16 cellular contexts compared by ENCODE assay signal in genomic region chr14:100129161-100129589, GRCh38. TPM values are rescaled to one million over a fixed set of nuclear protein-coding genes. Genes with fewer than 3 reads are reported as not detected.
DNase-seq lines count a peak whose midpoint lies in the region; ATAC-seq and TF ChIP-seq lines count a peak whose summit lies in the region.
"Had no signal": no experiment of that assay in that cellular context is flagged by ENCODE, and none has a peak within 500 bp of the region (broad histone marks: within the 10 kb centered on the region; RNA-seq: fewer than 3 reads in every experiment).

No MANE protein-coding gene starts in this region.

- TF ChIP-seq POLR2A in gastrocnemius medialis (IDR thresholded peaks at IDR 0.05): no peak

- no peaks in the 10 kb centered on the region for H3K9me2 ChIP-seq in SK-N-SH

- H2AFZ ChIP-seq in SK-N-SH (ENCODE audit: low read depth): no peak overlapping the region
- H2AFZ ChIP-seq: GM23338 had no signal

- peaks cover 47% of the 10 kb centered on the region for H3K36me3 Mint-ChIP-seq in activated CD8-positive, alpha-beta T cell treated with anti-CD3 and anti-CD28 coated beads for 36 hours (ENCODE audit: low read depth)

- TF ChIP-seq CTCF in SK-N-SH (IDR thresholded peaks at IDR 0.05): no peak
- no peak for TF ChIP-seq CTCF in activated CD8-positive, alpha-beta T cell treated with anti-CD3 and anti-CD28 coated beads for 36 hours (IDR thresholded peaks at IDR 0.05)
- no peak for TF ChIP-seq CTCF in fibroblast of the aortic adventitia (IDR thresholded peaks at IDR 0.05; ENCODE audit: insufficient read depth, low read length)
- TF ChIP-seq CTCF in gastrocnemius medialis (IDR thresholded peaks at IDR 0.05 in 4 of 5, conservative IDR thresholded peaks at IDR 0.05 in 1 of 5): no peak

- ATAC-seq in SK-N-SH treated with all-trans-retinoic acid at 6 μM for 48 hours (no peak), gastrocnemius medialis (peak; percentile 34 to 40)
- ATAC-seq in activated CD8-positive, alpha-beta T cell treated with anti-CD3 and anti-CD28 coated beads for 36 hours: no peak
- ATAC-seq: GM23338 had no signal

- H3K4me3 Mint-ChIP-seq in activated CD8-positive, alpha-beta T cell treated with anti-CD3 and anti-CD28 coated beads for 36 hours: no peak overlapping the region
- H3K4me3 Mint-ChIP-seq: dendritic cell treated with granulocyte-macrophage colony-stimulating factor and Interleukin-4, amounts not matched to agents 40 ng/mL and 50 ng/mL, for 4 days; GM23338 had no signal

- H3K36me3 ChIP-seq in SK-N-SH (replicated peaks in 1 of 2; ENCODE audit: control insufficient read depth in 1 of 2, insufficient read depth in 2 of 2, low read length in 1 of 2) (peaks cover 2 to 3% of the 10 kb centered on the region in 2 experiments), gastrocnemius medialis (no peaks in the 10 kb centered on the region)
- H3K36me3 ChIP-seq: transverse colon had no signal

- H3K27me3 ChIP-seq in SK-N-SH (ENCODE audit: insufficient read depth) (no peaks in the 10 kb centered on the region), gastrocnemius medialis (no peaks in the 10 kb centered on the region)
- H3K27me3 ChIP-seq: transverse colon had no signal

- intact Hi-C loops in activated CD8-positive, alpha-beta T cell treated with anti-CD3 and anti-CD28 coated beads for 36 hours (cut with micrococcal nuclease): no loop called here
- intact Hi-C loops in gastrocnemius medialis (cut with DNase I; ENCODE audit: low total_unique reads): no loop called here
- intact Hi-C loops in posterior vena cava (cut with DNase I): no loop called here

- H3K79me2 ChIP-seq in SK-N-SH (ENCODE audit: insufficient read depth): no peaks in the 10 kb centered on the region

- no peak overlapping the region for H3K4me2 ChIP-seq in SK-N-SH
- H3K4me2 ChIP-seq: GM23338 had no signal

- no peaks in the 10 kb centered on the region for H4K20me1 ChIP-seq in SK-N-SH (ENCODE audit: insufficient read depth)

- peak; percentile 87 for DNase-seq in SK-N-SH
- no peak for DNase-seq in activated CD8-positive, alpha-beta T cell treated with anti-CD3 and anti-CD28 coated beads for 36 hours
- DNase-seq in fibroblast of the aortic adventitia (ENCODE audit: low read depth): peak; percentile 74
- DNase-seq in gastrocnemius medialis: peak in 1 of 2 donors; percentile 36
- DNase-seq in effector CD4-positive, alpha-beta T cell: no peak
- no peak for DNase-seq in posterior vena cava (ENCODE audit: low spot score)
- DNase-seq in activated gamma-delta T cell (lab: John Stamatoyannopoulos, UW): no peak
- DNase-seq: head of caudate nucleus, NCI-H187 treated with DMSO at 0.1 percent for 48 hours, NCI-H524 treated with DMSO at 0.1 percent for 48 hours, T-helper 1 cell, transverse colon had no signal

- H3K4me3 ChIP-seq in SK-N-SH (ENCODE audit: low read depth in 2 of 2, low read length in 1 of 2): no peak overlapping the region
- H3K4me3 ChIP-seq in fibroblast of the aortic adventitia (ENCODE audit: low read depth, low read length): no peak overlapping the region
- no peak overlapping the region for H3K4me3 ChIP-seq in gastrocnemius medialis
- H3K4me3 ChIP-seq: GM23338, transverse colon had no signal

- peaks cover 9 to 69% of the 10 kb centered on the region in 2 experiments; a peak in 3 of 4 replicates for H3K4me1 ChIP-seq in SK-N-SH (ENCODE audit: control insufficient read depth in 1 of 2, insufficient read depth in 2 of 2, low read depth in 1 of 2, low read length in 1 of 2)
- no peaks in the 10 kb centered on the region for H3K4me1 ChIP-seq in gastrocnemius medialis

- H3K9me3 Mint-ChIP-seq in activated CD8-positive, alpha-beta T cell treated with anti-CD3 and anti-CD28 coated beads for 36 hours: no peaks in the 10 kb centered on the region
- H3K9me3 Mint-ChIP-seq: dendritic cell treated with granulocyte-macrophage colony-stimulating factor and Interleukin-4, amounts not matched to agents 40 ng/mL and 50 ng/mL, for 4 days; GM23338 had no signal

- peak overlapping the region; percentile 20 for H3K27ac Mint-ChIP-seq in activated CD8-positive, alpha-beta T cell treated with anti-CD3 and anti-CD28 coated beads for 36 hours
- H3K27ac Mint-ChIP-seq: dendritic cell treated with granulocyte-macrophage colony-stimulating factor and Interleukin-4, amounts not matched to agents 40 ng/mL and 50 ng/mL, for 4 days; GM23338 had no signal

- TF ChIP-seq RAD21 in SK-N-SH (IDR thresholded peaks at IDR 0.05; ENCODE audit: low read length): no peak; the same call in 1 of the 2 replicates

- H3K27me3 Mint-ChIP-seq in activated CD8-positive, alpha-beta T cell treated with anti-CD3 and anti-CD28 coated beads for 36 hours: no peaks in the 10 kb centered on the region
- H3K27me3 Mint-ChIP-seq: dendritic cell treated with granulocyte-macrophage colony-stimulating factor and Interleukin-4, amounts not matched to agents 40 ng/mL and 50 ng/mL, for 4 days had no signal

- in situ Hi-C loops in gastrocnemius medialis (cut with MboI; ENCODE audit: low sequenced_read_pairs in 4 of 4): no loop called here

- H3K9ac ChIP-seq in SK-N-SH: no peak overlapping the region

- CTCF ChIA-PET in SK-N-SH (lab: Yijun Ruan, JAX): interaction anchor here (1.0 to 10.5 kb wide), 5 partner anchors 13 to 155 kb away, joined by 3 to 70 read pairs (median 4); no protein-coding TSS in a partner anchor
- CTCF ChIA-PET in activated CD8-positive, alpha-beta T cell treated with anti-CD3 and anti-CD28 coated beads for 36 hours (lab: Charles Lee): interaction anchor here (1.4 kb wide), 2 partner anchors 26 to 64 kb away, joined by 3 to 4 read pairs; no protein-coding TSS in a partner anchor

- 72% methylated on average over 2 of the region's 7 CpGs for WGBS in SK-N-SH (ENCODE audit: low lambda C conversion rate)

- H3F3A ChIP-seq in SK-N-SH (replicated peaks; ENCODE audit: insufficient read depth): no peaks in the 10 kb centered on the region

- H3K27ac ChIP-seq in SK-N-SH (ENCODE audit: low read depth in 2 of 2, low read length in 1 of 2): peak overlapping the region in 1 of 2 experiments; percentile 89; a peak in 2 of 4 replicates
- H3K27ac ChIP-seq in gastrocnemius medialis: peak overlapping the region in 2 of 4 donors; percentile 30 to 41
- H3K27ac ChIP-seq: 22Rv1, transverse colon had no signal

- H3K9me3 ChIP-seq in SK-N-SH (no peaks in the 10 kb centered on the region), gastrocnemius medialis (no peaks in the 10 kb centered on the region)
- H3K9me3 ChIP-seq: transverse colon had no signal

- no peaks in the 10 kb centered on the region for H3K4me1 Mint-ChIP-seq in activated CD8-positive, alpha-beta T cell treated with anti-CD3 and anti-CD28 coated beads for 36 hours (ENCODE audit: low read depth)

- POLR2A ChIA-PET in SK-N-SH (lab: Yijun Ruan, JAX): interaction anchor here (1.4 kb wide), 1 partner anchor 13 kb away, joined by 4 read pairs; no protein-coding TSS in a partner anchor
- POLR2A ChIA-PET in activated CD8-positive, alpha-beta T cell treated with anti-CD3 and anti-CD28 coated beads for 36 hours (lab: Charles Lee): interaction anchor here (1.4 to 3.2 kb wide), 2 partner anchors 8 to 232 kb away, joined by 3 to 17 read pairs; no protein-coding TSS in a partner anchor

- peak in 1 of 2 experiments; percentile 81; a peak in 2 of 4 replicates for TF ChIP-seq EP300 in SK-N-SH (IDR thresholded peaks at IDR 0.05; ENCODE audit: borderline replicate concordance in 1 of 2, low read depth in 1 of 2, low read length in 1 of 2)

TF ChIP-seq in SK-N-SH, 30 proteins besides CTCF, POLR2A, EP300 and RAD21 (continues in another document):
- no peak for TF ChIP-seq TEAD4 (IDR thresholded peaks at IDR 0.05; ENCODE audit: borderline replicate concordance, insufficient read depth)
- TF ChIP-seq RFX5 (IDR thresholded peaks at IDR 0.05; ENCODE audit: low read length): no peak
- no peak for TF ChIP-seq YY1 (IDR thresholded peaks at IDR 0.05; ENCODE audit: low read depth)
- peak; percentile 43 for TF ChIP-seq CHD2 (IDR thresholded peaks at IDR 0.05; ENCODE audit: low read length, partially characterized antibody)
- no peak for TF ChIP-seq ELF1 (IDR thresholded peaks at IDR 0.05)
- TF ChIP-seq POLR2AphosphoS5 (IDR thresholded peaks at IDR 0.05; ENCODE audit: low read depth, low read length): no peak
- TF ChIP-seq FOXJ3 (CRISPR knock-in tag; IDR thresholded peaks at IDR 0.05): peak; percentile 74
- no peak for TF ChIP-seq TAF1 (IDR thresholded peaks at IDR 0.05; ENCODE audit: borderline replicate concordance, low read depth, low read length)
- no peak for TF ChIP-seq NRF1 (IDR thresholded peaks at IDR 0.05; ENCODE audit: low read depth, low read length)
- TF ChIP-seq MEF2A (IDR thresholded peaks at IDR 0.05; ENCODE audit: borderline replicate concordance, low read depth): no peak

TF ChIP-seq in SK-N-SH treated with all-trans-retinoic acid at 6 μM for 48 hours, 23 proteins besides CTCF, POLR2A, EP300 and RAD21 (continues in another document):
- TF ChIP-seq TCF4 (CRISPR knock-in tag; IDR thresholded peaks at IDR 0.05; ENCODE audit: borderline replicate concordance) (no peak), TSHZ2 (CRISPR knock-in tag; IDR thresholded peaks at IDR 0.05) (no peak)

RNA-seq across cellular contexts. Expression of gene DEGS2, which starts 30.3 kb away (rescaled TPM):
- 0.02 TPM in 2 replicates for polyA plus RNA-seq in SK-N-SH (2012; rRNA removed)
- polyA plus RNA-seq in SK-N-SH (2012; cell fraction: cytosol; rRNA removed): under 0.01 and 0.01 TPM in 2 replicates
- polyA plus RNA-seq in SK-N-SH (2012; cell fraction: nucleus; rRNA removed): 0.16 and 0.18 TPM in 2 replicates
- total RNA-seq in activated CD8-positive, alpha-beta T cell treated with anti-CD3 and anti-CD28 coated beads for 36 hours: 1 to 10 TPM; 2.6 to 3.1 TPM
- total RNA-seq in fibroblast of the aortic adventitia (ENCODE audit: low replicate concordance) (0.16 TPM in 1 of 2 replicates, not detected in the other), gastrocnemius medialis (under 1 TPM in 3 of 4 donors, not detected in 1; 0.22 to 0.75 (median 0.66) TPM), posterior vena cava (1 to 10 TPM in 1 of 2 donors, under 1 TPM in 1; 0.10 to 1.2 TPM)

Comparison
In these comparisons a context has a peak if more than half of its experiments do, and no peak if none do; other contexts are left out.
1. DNase-seq: peak in SK-N-SH (single experiment) and fibroblast of the aortic adventitia (single experiment); none in activated CD8-positive, alpha-beta T cell treated with anti-CD3 and anti-CD28 coated beads for 36 hours (single experiment), effector CD4-positive, alpha-beta T cell (single experiment), posterior vena cava (single experiment) and activated gamma-delta T cell (single experiment).
2. ATAC-seq: peak in gastrocnemius medialis (2 of 2); none in SK-N-SH treated with all-trans-retinoic acid at 6 μM for 48 hours (single experiment) and activated CD8-positive, alpha-beta T cell treated with anti-CD3 and anti-CD28 coated beads for 36 hours (single experiment).